In genomic region chr4:158208931-158209640, GRCh38 we compare ENCODE assay signal across 8 cellular contexts. TPM values are rescaled to one million over a fixed set of nuclear protein-coding genes. Genes with fewer than 3 reads are reported as not detected.
DNase-seq lines count a peak whose midpoint lies in the region; ATAC-seq and TF ChIP-seq lines count a peak whose summit lies in the region.

No MANE protein-coding gene starts in this region.

- H3K4me3 Mint-ChIP-seq in mesothelial cell of epicardium, result no peak overlapping the region
- no peak overlapping the region for H3K4me3 Mint-ChIP-seq in stimulated activated naive CD8-positive, alpha-beta T cell treated with anti-CD3 and anti-CD28 coated beads, Interleukin-15, amount 100 ng/mL, for 72 hours

- no peaks in the 10 kb centered on the region for H3K9me3 ChIP-seq in effector memory CD4-positive, alpha-beta T cell (ENCODE audit: control insufficient read depth, low read length)

- no peaks in the 10 kb centered on the region for H3K36me3 ChIP-seq in effector memory CD4-positive, alpha-beta T cell (ENCODE audit: control insufficient read depth, insufficient read depth, low read length)

- peak; percentile 30 for DNase-seq in GM10248 (ENCODE audit: extremely low spot score)
- peak; percentile 83 for DNase-seq in SKM-1 (lab: John Stamatoyannopoulos, UW; ENCODE audit: unreplicated experiment)
- DNase-seq in mesothelial cell of epicardium (ENCODE audit: low spot score in 2 of 2, unreplicated experiment in 2 of 2), result no peak
- DNase-seq in stimulated activated CD8-positive, alpha-beta memory T cell treated with anti-CD3 and anti-CD28 coated beads, Interleukin-4, amount 100 ng/mL, for 48 hours, result no peak
- DNase-seq in stimulated activated naive CD8-positive, alpha-beta T cell treated with anti-CD3 and anti-CD28 coated beads, Interleukin-15, amount 100 ng/mL, for 72 hours, result no peak
- no peak for DNase-seq in effector memory CD4-positive, alpha-beta T cell
- no peak for DNase-seq in NCI-H446 (lab: John Stamatoyannopoulos, UW)

- peak overlapping the region; percentile 68 for H3K27ac Mint-ChIP-seq in mesothelial cell of epicardium
- H3K27ac Mint-ChIP-seq in stimulated activated naive CD8-positive, alpha-beta T cell treated with anti-CD3 and anti-CD28 coated beads, Interleukin-15, amount 100 ng/mL, for 72 hours, result no peak overlapping the region

- no peaks in the 10 kb centered on the region for H3K27me3 Mint-ChIP-seq in mesothelial cell of epicardium (ENCODE audit: low read depth)
- H3K27me3 Mint-ChIP-seq in stimulated activated naive CD8-positive, alpha-beta T cell treated with anti-CD3 and anti-CD28 coated beads, Interleukin-15, amount 100 ng/mL, for 72 hours, result peaks cover 32% of the 10 kb centered on the region

- peak; percentile 71 for ATAC-seq in HG02678 (IDR thresholded peaks at IDR 0.05; ENCODE audit: unreplicated experiment)
- no peak for ATAC-seq in stimulated activated naive CD8-positive, alpha-beta T cell treated with anti-CD3 and anti-CD28 coated beads, Interleukin-15, amount 100 ng/mL, for 72 hours

- CTCF ChIA-PET in GM10248 (lab: Yijun Ruan, JAX), result interaction anchor here (3.3 kb wide), 1 partner anchor 16 kb away, joined by 17 read pairs; no protein-coding TSS in a partner anchor

- H3K9me3 Mint-ChIP-seq in mesothelial cell of epicardium, result peaks cover 13% of the 10 kb centered on the region
- no peaks in the 10 kb centered on the region for H3K9me3 Mint-ChIP-seq in stimulated activated naive CD8-positive, alpha-beta T cell treated with anti-CD3 and anti-CD28 coated beads, Interleukin-15, amount 100 ng/mL, for 72 hours

- H3K27ac ChIP-seq in effector memory CD4-positive, alpha-beta T cell (ENCODE audit: insufficient read depth, low read length, poor library complexity, severe bottlenecking), result no peak overlapping the region

- H3K4me3 ChIP-seq in effector memory CD4-positive, alpha-beta T cell (ENCODE audit: insufficient read depth, low read depth, low read length, poor library complexity, severe bottlenecking), result no peak overlapping the region

- H3K36me3 Mint-ChIP-seq in mesothelial cell of epicardium, result no peaks in the 10 kb centered on the region

- POLR2A ChIA-PET in GM10248 (lab: Yijun Ruan, JAX), result no interaction called here

- H3K27me3 ChIP-seq in effector memory CD4-positive, alpha-beta T cell (replicated peaks; ENCODE audit: control insufficient read depth, insufficient read depth, low read length, poor library complexity, severe bottlenecking), result no peaks in the 10 kb centered on the region

- H3K4me1 Mint-ChIP-seq in mesothelial cell of epicardium, result peaks cover 13% of the 10 kb centered on the region
- peaks cover 23% of the 10 kb centered on the region for H3K4me1 Mint-ChIP-seq in stimulated activated naive CD8-positive, alpha-beta T cell treated with anti-CD3 and anti-CD28 coated beads, Interleukin-15, amount 100 ng/mL, for 72 hours

- H3K4me1 ChIP-seq in effector memory CD4-positive, alpha-beta T cell (ENCODE audit: control insufficient read depth, insufficient read depth, low read length, poor library complexity, severe bottlenecking), result no peaks in the 10 kb centered on the region

- TF ChIP-seq CTCF in GM10248 (IDR thresholded peaks at IDR 0.05; ENCODE audit: control extremely low read depth, extremely low read depth, low read depth, missing control alignments), result no peak
- TF ChIP-seq CTCF in mesothelial cell of epicardium (IDR thresholded peaks at IDR 0.05; ENCODE audit: unreplicated experiment), result no peak

RNA-seq across cellular contexts. Expression of gene TMEM144, which starts 1.2 kb away (rescaled TPM):
- total RNA-seq in mesothelial cell of epicardium, result 5.4 to 6.3 TPM (median 5.7 TPM) in 3 replicates

RNA-seq across cellular contexts. Expression of gene GASK1B, which starts 36.3 kb away (rescaled TPM):
- total RNA-seq in mesothelial cell of epicardium, result 28.3 to 29.1 TPM (median 29.0 TPM) in 3 replicates

Comparison
In these comparisons a context has a peak if more than half of its experiments do, and no peak if none do; other contexts are left out.
1. DNase-seq: peak in GM10248 (single experiment) and SKM-1 (single experiment); none in mesothelial cell of epicardium (0 of 2), stimulated activated CD8-positive, alpha-beta memory T cell treated with anti-CD3 and anti-CD28 coated beads, Interleukin-4, amount 100 ng/mL, for 48 hours (single experiment), stimulated activated naive CD8-positive, alpha-beta T cell treated with anti-CD3 and anti-CD28 coated beads, Interleukin-15, amount 100 ng/mL, for 72 hours (0 of 2), effector memory CD4-positive, alpha-beta T cell (0 of 3) and NCI-H446 (0 of 2).